18 cellular contexts compared by ENCODE assay signal in the genomic region with DNA sequence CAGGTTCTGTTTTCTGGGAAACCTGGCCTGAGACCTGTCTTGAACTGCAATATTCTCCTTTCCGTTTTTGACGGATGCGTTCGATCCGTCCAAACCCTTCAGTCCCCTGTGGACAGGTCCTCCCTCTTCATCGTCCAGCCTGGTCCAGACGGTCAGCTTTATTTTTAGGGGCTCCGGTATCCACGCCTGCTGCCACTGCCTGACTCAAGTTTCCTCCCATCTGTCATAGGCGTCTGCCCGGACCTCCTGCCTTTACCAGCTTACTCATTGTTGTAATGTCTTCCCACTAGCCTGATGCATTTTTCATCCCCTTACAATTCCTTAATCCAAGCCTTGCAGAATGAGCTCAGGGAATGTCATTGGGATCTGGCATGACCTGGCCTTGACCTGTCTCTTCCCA.
"Had no signal": no experiment of that assay in that cellular context is flagged by ENCODE, and none has a peak within 500 bp of the region (broad histone marks: within the 10 kb centered on the region; RNA-seq: fewer than 3 reads in every experiment).

No MANE protein-coding gene starts in this region.

- H3K36me3 ChIP-seq: esophagus muscularis mucosa, spleen, thoracic aorta, vagina had no signal

- H3K27ac ChIP-seq: esophagus muscularis mucosa, spleen, thoracic aorta, vagina had no signal

- H3K27me3 ChIP-seq: esophagus muscularis mucosa, spleen, vagina had no signal

- H3K4me3 ChIP-seq: esophagus muscularis mucosa, spleen, thoracic aorta, vagina had no signal

- H3K9me3 ChIP-seq: vagina had no signal

- H3K4me1 ChIP-seq: esophagus muscularis mucosa, vagina had no signal

- ATAC-seq: activated CD8-positive, alpha-beta T cell treated with anti-CD3 and anti-CD28 coated beads, Interleukin-2, amount 10 ng/mL, durations not matched to agents 7 days and 5 days; sciatic nerve had no signal

- DNase-seq: activated CD4-positive, alpha-beta T cell treated with anti-CD3 and anti-CD28 coated beads for 1 hour; activated CD4-positive, alpha-beta T cell treated with anti-CD3 and anti-CD28 coated beads, Interleukin-2, amount 50 U/mL, for 1 hour; activated CD8-positive, alpha-beta T cell treated with anti-CD3 and anti-CD28 coated beads, Interleukin-2, amount 10 ng/mL, durations not matched to agents 7 days and 5 days; activated naive CD4-positive, alpha-beta T cell treated with Interleukin-2 at 50 U/mL for 16 hours; activated naive CD8-positive, alpha-beta T cell treated with anti-CD3 and anti-CD28 coated beads, Interleukin-2, amount 10 ng/mL, durations not matched to agents 7 days and 5 days; amniotic stem cell; head of caudate nucleus; islet precursor cell; left cardiac atrium; nucleus accumbens; spleen; stimulated activated CD4-positive, alpha-beta T cell treated with anti-CD3 and anti-CD28 coated beads, Interleukin-4, amount 100 ng/mL, for 1 hour; stimulated activated naive CD4-positive, alpha-beta T cell treated with Interleukin-2 at 50 U/mL for 16 hours; T-helper 1 cell had no signal
